In genomic region chr5:79736528-79737514, GRCh38 we compare ENCODE assay signal across 1 cellular context.
TF ChIP-seq lines count a peak whose summit lies in the region.

No MANE protein-coding gene starts in this region.

TF ChIP-seq in HepG2, 621 proteins besides CTCF, POLR2A, EP300 and RAD21:
- no peak for TF ChIP-seq ZNF775 (CRISPR knock-in tag; IDR thresholded peaks at IDR 0.05; ENCODE audit: borderline replicate concordance)
- TF ChIP-seq CHCHD3 (CRISPR knock-in tag; IDR thresholded peaks at IDR 0.05): no peak
- TF ChIP-seq SRSF9 (IDR thresholded peaks at IDR 0.05; ENCODE audit: borderline replicate concordance, insufficient read depth, low read depth, low read length, poor library complexity, severe bottlenecking): no peak
- TF ChIP-seq FOXP1 (IDR thresholded peaks at IDR 0.05): no peak
- TF ChIP-seq FOXP1 (CRISPR knock-in tag; IDR thresholded peaks at IDR 0.05): no peak
- TF ChIP-seq FOXA3 (CRISPR knock-in tag; IDR thresholded peaks at IDR 0.05): no peak
- TF ChIP-seq FOXK2 (IDR thresholded peaks at IDR 0.05): no peak
- TF ChIP-seq ADNP (CRISPR knock-in tag; IDR thresholded peaks at IDR 0.05): no peak
- no peak for TF ChIP-seq SNAPC4 (CRISPR knock-in tag; IDR thresholded peaks at IDR 0.05)
- TF ChIP-seq MTERF4 (CRISPR knock-in tag; IDR thresholded peaks at IDR 0.05): no peak
- no peak for TF ChIP-seq HNF1B (CRISPR knock-in tag; IDR thresholded peaks at IDR 0.05)
- no peak for TF ChIP-seq ZNF670 (CRISPR knock-in tag; IDR thresholded peaks at IDR 0.05; ENCODE audit: borderline replicate concordance)
- TF ChIP-seq DR1 (CRISPR knock-in tag; IDR thresholded peaks at IDR 0.05): no peak
- TF ChIP-seq ATF5 (CRISPR knock-in tag; IDR thresholded peaks at IDR 0.05; ENCODE audit: low read depth): no peak
- TF ChIP-seq RBM22 (optimal IDR thresholded peaks at IDR 0.05; ENCODE audit: low read length): no peak
